Comparison of ENCODE assay signal across 18 cellular contexts in the genomic region with DNA sequence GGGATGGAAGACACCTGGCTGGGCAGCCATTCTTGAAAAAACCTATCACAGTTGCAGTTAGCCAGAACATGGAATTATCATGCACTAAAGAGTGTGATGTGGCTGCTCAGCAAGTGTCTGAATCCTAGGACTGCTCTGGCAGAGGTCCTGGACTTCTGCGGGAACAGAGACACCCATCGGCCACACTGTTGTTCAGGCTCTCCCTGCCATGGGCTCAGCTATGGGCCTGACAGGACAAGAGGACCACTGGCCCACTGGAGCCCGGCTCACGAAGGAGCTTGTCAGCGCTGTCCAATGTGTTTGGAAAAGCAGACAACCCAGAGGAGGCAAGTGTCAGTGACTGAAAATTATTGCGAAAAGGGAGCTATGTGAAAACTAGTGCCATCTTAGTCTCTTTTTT.
"Had no signal": no experiment of that assay in that cellular context is flagged by ENCODE, and none has a peak within 500 bp of the region (broad histone marks: within the 10 kb centered on the region; RNA-seq: fewer than 3 reads in every experiment).

No MANE protein-coding gene starts in this region.

- H3K36me3 ChIP-seq: colonic mucosa, stomach, thoracic aorta had no signal

- H3K9me3 Mint-ChIP-seq: endodermal cell, mesothelial cell of epicardium, natural killer cell had no signal

- H3K4me2 ChIP-seq: hepatocyte had no signal

- H3K27ac ChIP-seq: colonic mucosa, foreskin keratinocyte, hepatocyte, psoas muscle, stomach, thoracic aorta had no signal

- H3K4me3 ChIP-seq: colonic mucosa, hepatocyte, psoas muscle, stomach, thoracic aorta had no signal

- H3K4me3 Mint-ChIP-seq: endodermal cell, mesothelial cell of epicardium, natural killer cell had no signal

- H3K79me2 ChIP-seq: hepatocyte had no signal

- H3K27me3 ChIP-seq: colonic mucosa, foreskin keratinocyte, hepatocyte, stomach had no signal

- H3K4me1 ChIP-seq: colonic mucosa, foreskin keratinocyte, psoas muscle, stomach had no signal

- H2AFZ ChIP-seq: hepatocyte had no signal

- ATAC-seq: foreskin keratinocyte, left colon, natural killer cell, psoas muscle had no signal

- H3K9me3 ChIP-seq: colonic mucosa, psoas muscle, stomach, thoracic aorta had no signal

- DNase-seq: colonic mucosa; dermis blood vessel endothelial cell; endodermal cell; erythroblast; foreskin keratinocyte; kidney; left colon; mammary epithelial cell; natural killer cell; psoas muscle; retina; small intestine; stimulated activated CD4-positive, alpha-beta T cell treated with anti-CD3 and anti-CD28 coated beads, Interleukin-12 subunit alpha, Interleukin-12 subunit beta, amount 100 ng/mL, for 4 hours; stimulated activated naive CD4-positive, alpha-beta T cell; stomach had no signal

- H3K4me1 Mint-ChIP-seq: natural killer cell had no signal

- H3K36me3 Mint-ChIP-seq: natural killer cell had no signal

- H3K27ac Mint-ChIP-seq: endodermal cell, mesothelial cell of epicardium, natural killer cell had no signal
